Comparison of ENCODE assay signal across 8 cellular contexts in the genomic region with DNA sequence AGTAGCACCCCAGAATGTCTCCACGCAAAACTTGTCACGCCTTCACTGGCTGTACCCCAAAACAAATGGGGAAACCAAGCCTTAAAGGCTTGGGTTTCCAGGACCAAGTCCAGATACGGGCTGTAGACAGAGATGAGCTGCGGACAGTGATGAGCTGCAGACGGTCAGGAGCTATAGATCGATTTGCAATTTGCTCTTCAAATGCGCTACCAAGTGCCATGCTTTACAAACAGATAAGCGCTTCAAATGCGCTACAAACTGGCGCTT. TPM values are rescaled to one million over a fixed set of nuclear protein-coding genes. Genes with fewer than 3 reads are reported as not detected.
DNase-seq lines count a peak whose midpoint lies in the region; ATAC-seq lines count a peak whose summit lies in the region.

No MANE protein-coding gene starts in this region.

- peak overlapping the region; percentile 67 for H3K4me3 Mint-ChIP-seq in activated CD4-positive, alpha-beta T cell treated with anti-CD3 and anti-CD28 coated beads for 36 hours

- H3K9me3 Mint-ChIP-seq in activated CD4-positive, alpha-beta T cell treated with anti-CD3 and anti-CD28 coated beads for 36 hours (ENCODE audit: low read depth) = no peaks in the 10 kb centered on the region

- intact Hi-C loops in activated CD4-positive, alpha-beta T cell treated with anti-CD3 and anti-CD28 coated beads for 36 hours (cut with DNase I, micrococcal nuclease) = loop anchor here (2.0 to 10.0 kb wide), 4 partner anchors 208 to 1822 kb away; a partner anchor contains a TSS

- H3K4me1 Mint-ChIP-seq in activated CD4-positive, alpha-beta T cell treated with anti-CD3 and anti-CD28 coated beads for 36 hours = peaks cover 20% of the 10 kb centered on the region

- no peaks in the 10 kb centered on the region for H3K36me3 ChIP-seq in adipocyte (ENCODE audit: control insufficient read depth, insufficient read depth, low read length, severe bottlenecking)

- H3K27me3 ChIP-seq in adipocyte (replicated peaks; ENCODE audit: control insufficient read depth, insufficient read depth, low read length) (no peaks in the 10 kb centered on the region), layer of hippocampus (ENCODE audit: control insufficient read depth, insufficient read depth, low read length) (no peaks in the 10 kb centered on the region)

- no peaks in the 10 kb centered on the region for H3K36me3 Mint-ChIP-seq in activated CD4-positive, alpha-beta T cell treated with anti-CD3 and anti-CD28 coated beads for 36 hours (ENCODE audit: low read depth)

- no peak for ATAC-seq in activated CD4-positive, alpha-beta T cell treated with anti-CD3 and anti-CD28 coated beads for 36 hours
- ATAC-seq in HG03159 (IDR thresholded peaks at IDR 0.05; ENCODE audit: unreplicated experiment) = no peak

- peak overlapping the region; percentile 57 for H3K27ac ChIP-seq in layer of hippocampus (ENCODE audit: low read depth, low read length)
- H3K27ac ChIP-seq in temporal lobe (ENCODE audit: low read depth, low read length) = peak overlapping the region; percentile 56

- no peak overlapping the region for H3K27ac Mint-ChIP-seq in activated CD4-positive, alpha-beta T cell treated with anti-CD3 and anti-CD28 coated beads for 36 hours

- CTCF ChIA-PET in activated CD4-positive, alpha-beta T cell treated with anti-CD3 and anti-CD28 coated beads for 36 hours (lab: Charles Lee) = interaction anchor here (0.6 to 1.1 kb wide), 4 partner anchors 17 to 220 kb away, joined by 3 to 13 read pairs (median 3); no protein-coding TSS in a partner anchor

- peak overlapping the region; percentile 64 for H3K9ac ChIP-seq in adipocyte (ENCODE audit: low read length)

- no peaks in the 10 kb centered on the region for H3K9me3 ChIP-seq in adipocyte (ENCODE audit: control insufficient read depth, low read length)

- peaks cover 19% of the 10 kb centered on the region for H3K4me1 ChIP-seq in adipocyte (ENCODE audit: control insufficient read depth, insufficient read depth, low read length)

- no peak for DNase-seq in activated CD4-positive, alpha-beta T cell treated with anti-CD3 and anti-CD28 coated beads for 36 hours
- DNase-seq in activated CD4-positive, alpha-beta T cell treated with anti-CD3 and anti-CD28 coated beads for 4 hours = no peak
- DNase-seq in adipocyte (ENCODE audit: low read depth) = no peak
- no peak for DNase-seq in stimulated activated CD4-positive, alpha-beta T cell treated with anti-CD3 and anti-CD28 coated beads, Interleukin-15, amount 100 ng/mL, for 24 hours
- DNase-seq in medulla oblongata (ENCODE audit: extremely low spot score) = no peak

- POLR2A ChIA-PET in activated CD4-positive, alpha-beta T cell treated with anti-CD3 and anti-CD28 coated beads for 36 hours (lab: Charles Lee) = interaction anchor here (0.6 kb wide), 1 partner anchor 60 kb away, joined by 4 read pairs; no protein-coding TSS in a partner anchor

- peaks cover 27% of the 10 kb centered on the region for H3K27me3 Mint-ChIP-seq in activated CD4-positive, alpha-beta T cell treated with anti-CD3 and anti-CD28 coated beads for 36 hours

- peak overlapping the region; percentile 86 for H3K4me3 ChIP-seq in adipocyte (ENCODE audit: low read length)

RNA-seq across cellular contexts. Expression of a gene that starts 0.7 kb away (rescaled TPM):
- 1 to 10 TPM in 1 of 2 experiments, under 1 TPM in 1; 0.39 to 1.1 TPM for total RNA-seq in activated CD4-positive, alpha-beta T cell treated with anti-CD3 and anti-CD28 coated beads for 36 hours
- total RNA-seq in temporal lobe = 66.1 TPM

Comparison
In these comparisons a context has a peak if more than half of its experiments do, and no peak if none do; other contexts are left out.
1. RNA of a gene that starts 0.7 kb away (total RNA-seq): 66.1 TPM in temporal lobe (single experiment); 0.39 to 1.1 TPM in activated CD4-positive, alpha-beta T cell treated with anti-CD3 and anti-CD28 coated beads for 36 hours; every median in the first group is over 10 times any median in the second.